Comparison of ENCODE assay signal across 1 cellular context in the genomic region with DNA sequence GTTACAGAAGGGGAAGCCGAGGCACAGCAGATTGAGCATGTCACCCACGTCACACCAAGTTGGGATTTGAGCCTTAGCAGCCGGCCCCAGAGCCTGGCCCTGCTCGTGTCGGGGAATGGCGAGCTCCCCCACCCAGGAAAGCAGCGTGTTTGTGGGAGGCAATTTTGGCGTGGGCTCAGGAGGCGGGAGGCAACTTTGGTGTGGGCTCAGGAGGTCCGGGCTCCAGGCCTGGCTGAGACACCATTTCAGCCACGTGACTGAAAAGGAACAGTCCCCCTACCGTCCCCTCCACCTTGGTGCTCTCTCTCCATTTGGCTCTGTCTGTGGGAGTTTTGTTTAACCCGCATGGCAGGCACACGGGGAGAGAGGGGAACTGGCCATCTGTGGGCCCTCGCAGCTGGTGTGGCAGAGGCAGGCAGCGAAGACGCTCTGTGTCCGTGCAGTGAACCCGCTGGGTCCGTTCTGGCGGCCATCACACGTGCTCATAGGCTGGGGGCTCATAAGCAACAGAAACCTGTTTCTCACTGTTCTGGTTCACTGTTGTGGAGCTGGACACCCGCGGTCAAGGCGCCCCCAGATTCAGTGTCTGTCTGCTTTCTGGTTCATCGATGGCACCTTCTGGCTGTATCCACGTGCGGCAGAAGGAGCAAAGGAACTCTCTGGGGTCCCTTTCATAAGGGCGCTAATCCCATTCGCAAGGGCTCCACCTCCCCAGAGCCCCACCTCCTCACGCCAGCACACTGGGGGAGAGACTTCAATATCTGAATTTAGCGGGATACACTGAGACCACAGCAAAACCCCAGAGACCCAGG.
TF ChIP-seq lines count a peak whose summit lies in the region.

No MANE protein-coding gene starts in this region.

TF ChIP-seq in GM23338, 12 proteins besides CTCF, POLR2A, EP300 and RAD21:
- TF ChIP-seq, protein P1, sequence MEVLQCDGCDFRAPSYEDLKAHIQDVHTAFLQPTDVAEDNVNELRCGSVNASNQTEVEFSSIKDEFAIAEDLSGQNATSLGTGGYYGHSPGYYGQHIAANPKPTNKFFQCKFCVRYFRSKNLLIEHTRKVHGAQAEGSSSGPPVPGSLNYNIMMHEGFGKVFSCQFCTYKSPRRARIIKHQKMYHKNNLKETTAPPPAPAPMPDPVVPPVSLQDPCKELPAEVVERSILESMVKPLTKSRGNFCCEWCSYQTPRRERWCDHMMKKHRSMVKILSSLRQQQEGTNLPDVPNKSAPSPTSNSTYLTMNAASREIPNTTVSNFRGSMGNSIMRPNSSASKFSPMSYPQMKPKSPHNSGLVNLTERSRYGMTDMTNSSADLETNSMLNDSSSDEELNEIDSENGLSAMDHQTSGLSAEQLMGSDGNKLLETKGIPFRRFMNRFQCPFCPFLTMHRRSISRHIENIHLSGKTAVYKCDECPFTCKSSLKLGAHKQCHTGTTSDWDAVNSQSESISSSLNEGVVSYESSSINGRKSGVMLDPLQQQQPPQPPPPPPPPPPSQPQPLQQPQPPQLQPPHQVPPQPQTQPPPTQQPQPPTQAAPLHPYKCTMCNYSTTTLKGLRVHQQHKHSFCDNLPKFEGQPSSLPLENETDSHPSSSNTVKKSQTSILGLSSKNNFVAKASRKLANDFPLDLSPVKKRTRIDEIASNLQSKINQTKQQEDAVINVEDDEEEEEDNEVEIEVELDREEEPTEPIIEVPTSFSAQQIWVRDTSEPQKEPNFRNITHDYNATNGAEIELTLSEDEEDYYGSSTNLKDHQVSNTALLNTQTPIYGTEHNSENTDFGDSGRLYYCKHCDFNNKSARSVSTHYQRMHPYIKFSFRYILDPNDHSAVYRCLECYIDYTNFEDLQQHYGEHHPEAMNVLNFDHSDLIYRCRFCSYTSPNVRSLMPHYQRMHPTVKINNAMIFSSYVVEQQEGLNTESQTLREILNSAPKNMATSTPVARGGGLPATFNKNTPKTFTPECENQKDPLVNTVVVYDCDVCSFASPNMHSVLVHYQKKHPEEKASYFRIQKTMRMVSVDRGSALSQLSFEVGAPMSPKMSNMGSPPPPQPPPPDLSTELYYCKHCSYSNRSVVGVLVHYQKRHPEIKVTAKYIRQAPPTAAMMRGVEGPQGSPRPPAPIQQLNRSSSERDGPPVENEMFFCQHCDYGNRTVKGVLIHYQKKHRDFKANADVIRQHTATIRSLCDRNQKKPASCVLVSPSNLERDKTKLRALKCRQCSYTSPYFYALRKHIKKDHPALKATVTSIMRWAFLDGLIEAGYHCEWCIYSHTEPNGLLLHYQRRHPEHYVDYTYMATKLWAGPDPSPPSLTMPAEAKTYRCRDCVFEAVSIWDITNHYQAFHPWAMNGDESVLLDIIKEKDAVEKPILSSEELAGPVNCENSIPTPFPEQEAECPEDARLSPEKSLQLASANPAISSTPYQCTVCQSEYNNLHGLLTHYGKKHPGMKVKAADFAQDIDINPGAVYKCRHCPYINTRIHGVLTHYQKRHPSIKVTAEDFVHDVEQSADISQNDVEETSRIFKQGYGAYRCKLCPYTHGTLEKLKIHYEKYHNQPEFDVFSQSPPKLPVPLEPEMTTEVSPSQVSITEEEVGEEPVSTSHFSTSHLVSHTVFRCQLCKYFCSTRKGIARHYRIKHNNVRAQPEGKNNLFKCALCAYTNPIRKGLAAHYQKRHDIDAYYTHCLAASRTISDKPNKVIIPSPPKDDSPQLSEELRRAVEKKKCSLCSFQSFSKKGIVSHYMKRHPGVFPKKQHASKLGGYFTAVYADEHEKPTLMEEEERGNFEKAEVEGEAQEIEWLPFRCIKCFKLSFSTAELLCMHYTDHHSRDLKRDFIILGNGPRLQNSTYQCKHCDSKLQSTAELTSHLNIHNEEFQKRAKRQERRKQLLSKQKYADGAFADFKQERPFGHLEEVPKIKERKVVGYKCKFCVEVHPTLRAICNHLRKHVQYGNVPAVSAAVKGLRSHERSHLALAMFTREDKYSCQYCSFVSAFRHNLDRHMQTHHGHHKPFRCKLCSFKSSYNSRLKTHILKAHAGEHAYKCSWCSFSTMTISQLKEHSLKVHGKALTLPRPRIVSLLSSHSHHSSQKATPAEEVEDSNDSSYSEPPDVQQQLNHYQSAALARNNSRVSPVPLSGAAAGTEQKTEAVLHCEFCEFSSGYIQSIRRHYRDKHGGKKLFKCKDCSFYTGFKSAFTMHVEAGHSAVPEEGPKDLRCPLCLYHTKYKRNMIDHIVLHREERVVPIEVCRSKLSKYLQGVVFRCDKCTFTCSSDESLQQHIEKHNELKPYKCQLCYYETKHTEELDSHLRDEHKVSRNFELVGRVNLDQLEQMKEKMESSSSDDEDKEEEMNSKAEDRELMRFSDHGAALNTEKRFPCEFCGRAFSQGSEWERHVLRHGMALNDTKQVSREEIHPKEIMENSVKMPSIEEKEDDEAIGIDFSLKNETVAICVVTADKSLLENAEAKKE (CRISPR knock-in tag; IDR thresholded peaks at IDR 0.05): no peak
- TF ChIP-seq EZH2 (IDR thresholded peaks at IDR 0.05; ENCODE audit: low read depth, unreplicated experiment) (no peak), CREB1 (CRISPR knock-in tag; IDR thresholded peaks at IDR 0.05; ENCODE audit: low read depth) (no peak), JUNB (IDR thresholded peaks at IDR 0.05; ENCODE audit: unreplicated experiment) (no peak)
- TF ChIP-seq, protein P2, sequence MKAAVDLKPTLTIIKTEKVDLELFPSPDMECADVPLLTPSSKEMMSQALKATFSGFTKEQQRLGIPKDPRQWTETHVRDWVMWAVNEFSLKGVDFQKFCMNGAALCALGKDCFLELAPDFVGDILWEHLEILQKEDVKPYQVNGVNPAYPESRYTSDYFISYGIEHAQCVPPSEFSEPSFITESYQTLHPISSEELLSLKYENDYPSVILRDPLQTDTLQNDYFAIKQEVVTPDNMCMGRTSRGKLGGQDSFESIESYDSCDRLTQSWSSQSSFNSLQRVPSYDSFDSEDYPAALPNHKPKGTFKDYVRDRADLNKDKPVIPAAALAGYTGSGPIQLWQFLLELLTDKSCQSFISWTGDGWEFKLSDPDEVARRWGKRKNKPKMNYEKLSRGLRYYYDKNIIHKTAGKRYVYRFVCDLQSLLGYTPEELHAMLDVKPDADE (IDR thresholded peaks at IDR 0.05): no peak
- TF ChIP-seq, protein P3, sequence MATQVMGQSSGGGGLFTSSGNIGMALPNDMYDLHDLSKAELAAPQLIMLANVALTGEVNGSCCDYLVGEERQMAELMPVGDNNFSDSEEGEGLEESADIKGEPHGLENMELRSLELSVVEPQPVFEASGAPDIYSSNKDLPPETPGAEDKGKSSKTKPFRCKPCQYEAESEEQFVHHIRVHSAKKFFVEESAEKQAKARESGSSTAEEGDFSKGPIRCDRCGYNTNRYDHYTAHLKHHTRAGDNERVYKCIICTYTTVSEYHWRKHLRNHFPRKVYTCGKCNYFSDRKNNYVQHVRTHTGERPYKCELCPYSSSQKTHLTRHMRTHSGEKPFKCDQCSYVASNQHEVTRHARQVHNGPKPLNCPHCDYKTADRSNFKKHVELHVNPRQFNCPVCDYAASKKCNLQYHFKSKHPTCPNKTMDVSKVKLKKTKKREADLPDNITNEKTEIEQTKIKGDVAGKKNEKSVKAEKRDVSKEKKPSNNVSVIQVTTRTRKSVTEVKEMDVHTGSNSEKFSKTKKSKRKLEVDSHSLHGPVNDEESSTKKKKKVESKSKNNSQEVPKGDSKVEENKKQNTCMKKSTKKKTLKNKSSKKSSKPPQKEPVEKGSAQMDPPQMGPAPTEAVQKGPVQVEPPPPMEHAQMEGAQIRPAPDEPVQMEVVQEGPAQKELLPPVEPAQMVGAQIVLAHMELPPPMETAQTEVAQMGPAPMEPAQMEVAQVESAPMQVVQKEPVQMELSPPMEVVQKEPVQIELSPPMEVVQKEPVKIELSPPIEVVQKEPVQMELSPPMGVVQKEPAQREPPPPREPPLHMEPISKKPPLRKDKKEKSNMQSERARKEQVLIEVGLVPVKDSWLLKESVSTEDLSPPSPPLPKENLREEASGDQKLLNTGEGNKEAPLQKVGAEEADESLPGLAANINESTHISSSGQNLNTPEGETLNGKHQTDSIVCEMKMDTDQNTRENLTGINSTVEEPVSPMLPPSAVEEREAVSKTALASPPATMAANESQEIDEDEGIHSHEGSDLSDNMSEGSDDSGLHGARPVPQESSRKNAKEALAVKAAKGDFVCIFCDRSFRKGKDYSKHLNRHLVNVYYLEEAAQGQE (IDR thresholded peaks at IDR 0.05; ENCODE audit: unreplicated experiment): no peak
TF ChIP-seq in GM23338: peak in this region for 0.
